8 cellular contexts compared by ENCODE assay signal in genomic region chr19:1252818-1253513, GRCh38. TPM values are rescaled to one million over a fixed set of nuclear protein-coding genes. Genes with fewer than 3 reads are reported as not detected.
DNase-seq lines count a peak whose midpoint lies in the region; ATAC-seq and TF ChIP-seq lines count a peak whose summit lies in the region.

No MANE protein-coding gene starts in this region.

- peak overlapping the region; percentile 89 for H3K4me3 ChIP-seq in SJSA1

- peak; percentile 5; the same call in 1 of the 2 replicates for TF ChIP-seq CTCF in AG09319 (IDR thresholded peaks at IDR 0.05; ENCODE audit: low read depth, low read length)

- H3K27me3 ChIP-seq in SJSA1 (replicated peaks), result no peaks in the 10 kb centered on the region

- peak overlapping the region; percentile 94 for H3K27ac ChIP-seq in SJSA1

- peak overlapping the region; percentile 93 for H3K4me3 Mint-ChIP-seq in activated naive CD8-positive, alpha-beta T cell treated with anti-CD3 and anti-CD28 coated beads, Interleukin-2, amount 50 U/mL, for 24 hours

- H3K27ac Mint-ChIP-seq in activated naive CD8-positive, alpha-beta T cell treated with anti-CD3 and anti-CD28 coated beads, Interleukin-2, amount 50 U/mL, for 24 hours, result peak overlapping the region; percentile 87

- H3K36me3 Mint-ChIP-seq in activated naive CD8-positive, alpha-beta T cell treated with anti-CD3 and anti-CD28 coated beads, Interleukin-2, amount 50 U/mL, for 24 hours (ENCODE audit: low read depth), result peaks cover 28% of the 10 kb centered on the region

- H3K9me3 ChIP-seq in SJSA1 (replicated peaks), result no peaks in the 10 kb centered on the region; the same call in 1 of the 2 replicates

- H3K4me1 ChIP-seq in SJSA1 (replicated peaks), result peaks cover 54% of the 10 kb centered on the region

- DNase-seq in AG09319 (ENCODE audit: extremely low read depth, low read depth) (peak; percentile 96), HK-2 (ENCODE audit: unreplicated experiment) (peak; percentile 95), SJSA1 (ENCODE audit: low read depth in 1 of 2, low spot score in 2 of 2) (peak in 1 of 2 experiments; percentile 97), Right ventricle myocardium inferior (ENCODE audit: missing footprints) (peak; percentile 97), posterior cingulate gyrus (peak; percentile 77 to 98 (median 88)), NCI-H187 (lab: John Stamatoyannopoulos, UW) (no peak), NCI-H82 (lab: John Stamatoyannopoulos, UW) (no peak)
- peak; percentile 88 for DNase-seq in activated naive CD8-positive, alpha-beta T cell treated with anti-CD3 and anti-CD28 coated beads, Interleukin-2, amount 50 U/mL, for 24 hours

- intact Hi-C loops in Right ventricle myocardium inferior (cut with DNase I), result no loop called here
- intact Hi-C loops in posterior cingulate gyrus (cut with DNase I), result no loop called here

- peak; percentile 60 for ATAC-seq in activated naive CD8-positive, alpha-beta T cell treated with anti-CD3 and anti-CD28 coated beads, Interleukin-2, amount 50 U/mL, for 24 hours
- peak; percentile 47 for ATAC-seq in Right ventricle myocardium inferior

- H3K9me3 Mint-ChIP-seq in activated naive CD8-positive, alpha-beta T cell treated with anti-CD3 and anti-CD28 coated beads, Interleukin-2, amount 50 U/mL, for 24 hours, result no peaks in the 10 kb centered on the region

- peaks cover 78% of the 10 kb centered on the region for H3K36me3 ChIP-seq in SJSA1

- peaks cover 31% of the 10 kb centered on the region for H3K4me1 Mint-ChIP-seq in activated naive CD8-positive, alpha-beta T cell treated with anti-CD3 and anti-CD28 coated beads, Interleukin-2, amount 50 U/mL, for 24 hours

- H3K27me3 Mint-ChIP-seq in activated naive CD8-positive, alpha-beta T cell treated with anti-CD3 and anti-CD28 coated beads, Interleukin-2, amount 50 U/mL, for 24 hours, result no peaks in the 10 kb centered on the region

RNA-seq across cellular contexts. Expression of gene MIDN, which starts 4.6 kb away (rescaled TPM):
- total RNA-seq in SJSA1 (2014; rRNA removed; shearing (Covaris generic)), result 3.7 and 7.2 TPM in 2 replicates
- 62.8 TPM for total RNA-seq in Right ventricle myocardium inferior

RNA-seq across cellular contexts. Expression of gene ATP5F1D, which starts 11.4 kb away (rescaled TPM):
- total RNA-seq in SJSA1 (2014; rRNA removed; shearing (Covaris generic)), result 42.4 and 68.8 TPM in 2 replicates
- total RNA-seq in Right ventricle myocardium inferior, result 656 TPM

RNA-seq across cellular contexts. Expression of gene CBARP, which starts 15.2 kb away (rescaled TPM):
- total RNA-seq in SJSA1 (2014; rRNA removed; shearing (Covaris generic)), result 0.50 and 1.6 TPM in 2 replicates
- total RNA-seq in Right ventricle myocardium inferior, result 1.2 TPM

RNA-seq across cellular contexts. Expression of gene CIRBP, which starts 16.2 kb away (rescaled TPM):
- 314 and 318 TPM in 2 replicates for total RNA-seq in SJSA1 (2014; rRNA removed; shearing (Covaris generic))
- total RNA-seq in Right ventricle myocardium inferior, result 219 TPM

RNA-seq across cellular contexts. Expression of gene FAM174C, which starts 22.4 kb away (rescaled TPM):
- total RNA-seq in SJSA1 (2014; rRNA removed; shearing (Covaris generic)), result 32.2 and 40.6 TPM in 2 replicates
- 13.1 TPM for total RNA-seq in Right ventricle myocardium inferior

Comparison
In these comparisons a context has a peak if more than half of its experiments do, and no peak if none do; other contexts are left out.
1. DNase-seq: peak in AG09319 (single experiment), HK-2 (single experiment), activated naive CD8-positive, alpha-beta T cell treated with anti-CD3 and anti-CD28 coated beads, Interleukin-2, amount 50 U/mL, for 24 hours (single experiment), Right ventricle myocardium inferior (single experiment) and posterior cingulate gyrus (10 of 10); none in NCI-H187 (0 of 2) and NCI-H82 (single experiment).